In genomic region chr1:77680173-77680572, GRCh38 we compare ENCODE assay signal across 10 cellular contexts. TPM values are rescaled to one million over a fixed set of nuclear protein-coding genes. Genes with fewer than 3 reads are reported as not detected.
DNase-seq lines count a peak whose midpoint lies in the region; ATAC-seq and TF ChIP-seq lines count a peak whose summit lies in the region.
"Had no signal": no experiment of that assay in that cellular context is flagged by ENCODE, and none has a peak within 500 bp of the region (broad histone marks: within the 10 kb centered on the region; RNA-seq: fewer than 3 reads in every experiment).

No MANE protein-coding gene starts in this region.

- CTCF ChIA-PET in CD8-positive, alpha-beta memory T cell (lab: Charles Lee): no interaction called here
- CTCF ChIA-PET in HCT116 (lab: Charles Lee): no interaction called here

- no TSS peak for BruUV-seq in HCT116 (replicated peaks; lab: Mats Ljungman, UMichigan)

- H4K20me1 ChIP-seq in HCT116 (ENCODE audit: insufficient read depth): peaks cover 25% of the 10 kb centered on the region; the same call in 1 of the 2 replicates

- H3K9me3 ChIP-seq in CD8-positive, alpha-beta memory T cell (ENCODE audit: low read length): no peaks in the 10 kb centered on the region
- H3K9me3 ChIP-seq in HCT116 (ENCODE audit: control insufficient read depth in 1 of 2, insufficient read depth in 1 of 2, low read depth in 1 of 2, low read length in 2 of 2): no peaks in the 10 kb centered on the region

- no peak overlapping the region for H3K4me3 ChIP-seq in CD8-positive, alpha-beta memory T cell (ENCODE audit: low read length)
- no peak overlapping the region for H3K4me3 ChIP-seq in HCT116 (replicated peaks in 1 of 2; ENCODE audit: low read depth in 1 of 2, low read length in 2 of 2)

- H3K27me3 Mint-ChIP-seq in CD8-positive, alpha-beta memory T cell: peaks cover 0 to 3% of the 10 kb centered on the region in 2 donors
- H3K27me3 Mint-ChIP-seq in activated T-helper 17 cell treated with anti-CD3 and anti-CD28 coated beads, Interleukin-2, amount 50 U/mL, for 72 hours: no peaks in the 10 kb centered on the region
- H3K27me3 Mint-ChIP-seq in nephron progenitor cell (ENCODE audit: low read depth, poor library complexity): peaks cover 3% of the 10 kb centered on the region

- ATAC-seq in HCT116 (no peak), HG03565 (IDR thresholded peaks at IDR 0.05; ENCODE audit: unreplicated experiment) (no peak)
- no peak for ATAC-seq in activated T-helper 17 cell treated with anti-CD3 and anti-CD28 coated beads, Interleukin-2, amount 50 U/mL, for 72 hours (replicated peaks)

- H3K4me2 ChIP-seq in HCT116 (ENCODE audit: low read length): peak overlapping the region; percentile 36; the same call in 1 of the 2 replicates

- no peak for TF ChIP-seq POLR2A in HCT116 (IDR thresholded peaks at IDR 0.05; ENCODE audit: borderline replicate concordance, extremely low read depth, insufficient read depth, insufficient read length)

- TF ChIP-seq CTCF in HCT116 (IDR thresholded peaks at IDR 0.05 in 2 of 3, conservative IDR thresholded peaks at IDR 0.05 in 1 of 3; ENCODE audit: borderline replicate concordance in 1 of 3, insufficient read depth in 1 of 3, low read depth in 2 of 3, low read length in 2 of 3) (no peak), nephron progenitor cell (IDR thresholded peaks at IDR 0.05) (no peak)

- H3K4me1 ChIP-seq in CD8-positive, alpha-beta memory T cell (ENCODE audit: insufficient read depth, low read length): peaks cover 31% of the 10 kb centered on the region
- peaks cover 0 to 24% of the 10 kb centered on the region in 2 experiments; a peak in 2 of 4 replicates for H3K4me1 ChIP-seq in HCT116 (ENCODE audit: control insufficient read depth in 1 of 2, insufficient read depth in 2 of 2, low read length in 2 of 2)

- TF ChIP-seq RAD21 in HCT116 (IDR thresholded peaks at IDR 0.05; ENCODE audit: low read depth): no peak

- no peak overlapping the region for H3K9ac ChIP-seq in HCT116 (ENCODE audit: low read length)

- POLR2A ChIA-PET in CD8-positive, alpha-beta memory T cell (lab: Charles Lee): no interaction called here
- POLR2A ChIA-PET in HCT116 (lab: Charles Lee): no interaction called here

- H3K36me3 Mint-ChIP-seq in CD8-positive, alpha-beta memory T cell: peaks cover 0 to 22% (median 2%) of the 10 kb centered on the region in 3 donors
- H3K36me3 Mint-ChIP-seq in activated T-helper 17 cell treated with anti-CD3 and anti-CD28 coated beads, Interleukin-2, amount 50 U/mL, for 72 hours (ENCODE audit: low read depth): peaks cover 45% of the 10 kb centered on the region
- H3K36me3 Mint-ChIP-seq in nephron progenitor cell (ENCODE audit: low read depth): peaks cover 6% of the 10 kb centered on the region

- H3K79me2 ChIP-seq in HCT116 (ENCODE audit: insufficient read depth, low read length): peaks cover 74% of the 10 kb centered on the region

- no peak overlapping the region for H2AFZ ChIP-seq in HCT116 (ENCODE audit: low read depth, low read length, poor library complexity, severe bottlenecking)

- H3K9me3 Mint-ChIP-seq in CD8-positive, alpha-beta memory T cell: no peaks in the 10 kb centered on the region
- H3K9me3 Mint-ChIP-seq in activated T-helper 17 cell treated with anti-CD3 and anti-CD28 coated beads, Interleukin-2, amount 50 U/mL, for 72 hours: no peaks in the 10 kb centered on the region
- no peaks in the 10 kb centered on the region for H3K9me3 Mint-ChIP-seq in nephron progenitor cell

- H3K36me3 ChIP-seq in CD8-positive, alpha-beta memory T cell (ENCODE audit: insufficient read depth, low read length): no peaks in the 10 kb centered on the region
- H3K36me3 ChIP-seq in HCT116 (ENCODE audit: control insufficient read depth in 1 of 2, insufficient read depth in 2 of 2, low read length in 2 of 2): no peaks in the 10 kb centered on the region; a peak in 1 of 4 replicates

- H3K4me3 Mint-ChIP-seq in CD8-positive, alpha-beta memory T cell: peak overlapping the region in 4 of 7 donors; percentile 2 to 22 (median 6)
- peak overlapping the region; percentile 39 for H3K4me3 Mint-ChIP-seq in activated T-helper 17 cell treated with anti-CD3 and anti-CD28 coated beads, Interleukin-2, amount 50 U/mL, for 72 hours
- peak overlapping the region; percentile 0 for H3K4me3 Mint-ChIP-seq in nephron progenitor cell

- intact Hi-C loops in HCT116 (cut with micrococcal nuclease): loop anchor here (10.0 kb wide), 2 partner anchors 225 to 435 kb away; no protein-coding TSS in a partner anchor

- H3K9me2 ChIP-seq in HCT116 (ENCODE audit: insufficient read depth): no peaks in the 10 kb centered on the region

- DNase-seq in CD8-positive, alpha-beta memory T cell: no peak
- DNase-seq in HCT116 (ENCODE audit: low read depth, low spot score): no peak
- DNase-seq in nephron progenitor cell: no peak
- DNase-seq in stimulated activated naive CD4-positive, alpha-beta T cell (lab: John Stamatoyannopoulos, UW): no peak
- DNase-seq in mesenteric fat pad (ENCODE audit: low spot score): no peak
- DNase-seq: activated gamma-delta T cell treated with Interleukin-2 at 50 U/mL for 16 hours, islet precursor cell, NCI-H2081 had no signal

- RAD21 ChIA-PET in HCT116 (lab: Charles Lee; ENCODE audit: low non-redundant PET in 1 of 2, low total read pairs in 2 of 2, uncharacterized antibody in 2 of 2, unreplicated experiment in 2 of 2): no interaction called here

- H3K27me3 ChIP-seq in CD8-positive, alpha-beta memory T cell (ENCODE audit: insufficient read depth, low read length, poor library complexity, severe bottlenecking): no peaks in the 10 kb centered on the region
- H3K27me3 ChIP-seq in HCT116 (ENCODE audit: insufficient read depth, low read length): no peaks in the 10 kb centered on the region

- H3K4me1 Mint-ChIP-seq in CD8-positive, alpha-beta memory T cell: peaks cover 50 to 73% (median 68%) of the 10 kb centered on the region in 3 donors
- peaks cover 29% of the 10 kb centered on the region for H3K4me1 Mint-ChIP-seq in activated T-helper 17 cell treated with anti-CD3 and anti-CD28 coated beads, Interleukin-2, amount 50 U/mL, for 72 hours
- peaks cover 44% of the 10 kb centered on the region for H3K4me1 Mint-ChIP-seq in nephron progenitor cell

- no peak overlapping the region for H3K27ac ChIP-seq in CD8-positive, alpha-beta memory T cell (ENCODE audit: low read depth, low read length)
- no peak overlapping the region for H3K27ac ChIP-seq in HCT116 (ENCODE audit: low read depth, low read length)

- H3K27ac Mint-ChIP-seq in CD8-positive, alpha-beta memory T cell: peak overlapping the region in 3 of 8 donors; percentile 6 to 12 (median 8)
- H3K27ac Mint-ChIP-seq in activated T-helper 17 cell treated with anti-CD3 and anti-CD28 coated beads, Interleukin-2, amount 50 U/mL, for 72 hours: no peak overlapping the region
- H3K27ac Mint-ChIP-seq in nephron progenitor cell: no peak overlapping the region

TF ChIP-seq in HCT116, 20 proteins besides CTCF, POLR2A, EP300 and RAD21:
- TF ChIP-seq ELF1 (IDR thresholded peaks at IDR 0.05; ENCODE audit: borderline replicate concordance, low read depth) (no peak), SIN3A (IDR thresholded peaks at IDR 0.05; ENCODE audit: low read depth) (no peak), ZNF274 (IDR thresholded peaks at IDR 0.05; ENCODE audit: low read depth, low read length) (no peak), ZBTB33 (IDR thresholded peaks at IDR 0.05; ENCODE audit: extremely low read depth, insufficient replicate concordance, low read length) (no peak), YY1 (IDR thresholded peaks at IDR 0.05; ENCODE audit: extremely low read depth, insufficient replicate concordance, low read depth, low read length) (no peak), POLR2AphosphoS5 (IDR thresholded peaks at IDR 0.05; ENCODE audit: low read depth, low read length) (no peak)

RNA-seq across cellular contexts. Expression of gene ZZZ3, which starts 2.3 kb away (rescaled TPM):
- total RNA-seq in CD8-positive, alpha-beta memory T cell: 10 to 100 TPM; 58.3 to 60.2 TPM
- 42.7 TPM for polyA plus RNA-seq in CD8-positive, alpha-beta memory T cell
- total RNA-seq in HCT116 (2021; ENCODE audit: unreplicated experiment) (48.9 TPM), mesenteric fat pad (35.1 TPM)
- polyA plus RNA-seq in HCT116 (2012): 13.5 and 18.9 TPM in 2 replicates
- total RNA-seq in activated T-helper 17 cell treated with anti-CD3 and anti-CD28 coated beads, Interleukin-2, amount 50 U/mL, for 72 hours: 10 to 100 TPM; 44.4 to 47.8 TPM
